ENCODE assay signal across 13 cellular contexts in genomic region chr4:69058410-69059059, GRCh38. TPM values are rescaled to one million over a fixed set of nuclear protein-coding genes. Genes with fewer than 3 reads are reported as not detected.
DNase-seq lines count a peak whose midpoint lies in the region; ATAC-seq and TF ChIP-seq lines count a peak whose summit lies in the region.
"Had no signal": no experiment of that assay in that cellular context is flagged by ENCODE, and none has a peak within 500 bp of the region (broad histone marks: within the 10 kb centered on the region; RNA-seq: fewer than 3 reads in every experiment).

No MANE protein-coding gene starts in this region.

- in situ Hi-C loops in transverse colon (cut with MboI; ENCODE audit: low pct_ligation_motif_present in 1 of 4, low pct_unique_long_range_greater_than_20kb in 1 of 4, low sequenced_read_pairs in 3 of 4): no loop called here

- H3K27me3 ChIP-seq in body of pancreas: no peaks in the 10 kb centered on the region
- no peaks in the 10 kb centered on the region for H3K27me3 ChIP-seq in right lobe of liver
- H3K27me3 ChIP-seq in transverse colon: no peaks in the 10 kb centered on the region

- TF ChIP-seq EP300 in transverse colon (IDR thresholded peaks at IDR 0.05; ENCODE audit: low read depth): no peak

- H3K4me3 ChIP-seq in body of pancreas: no peak overlapping the region
- peak overlapping the region; percentile 29 to 48 (median 46) for H3K4me3 ChIP-seq in right lobe of liver
- H3K4me3 ChIP-seq in transverse colon: no peak overlapping the region
- H3K4me3 ChIP-seq: lung had no signal

- DNase-seq in body of pancreas: no peak
- DNase-seq in right lobe of liver: peak; percentile 34 to 77 (median 73)
- no peak for DNase-seq in transverse colon
- DNase-seq in NCI-H1048 (lab: John Stamatoyannopoulos, UW): no peak
- no peak for DNase-seq in NCI-H524 treated with DMSO at 0.1 percent for 48 hours (lab: John Stamatoyannopoulos, UW)
- no peak for DNase-seq in T1000 (lab: John Stamatoyannopoulos, UW)
- DNase-seq in midbrain (lab: John Stamatoyannopoulos, UW): no peak
- DNase-seq: activated B cell treated with CpG ODN at 0.5 μM for 24 hours; CD4-positive, alpha-beta memory T cell had no signal

- TF ChIP-seq POLR2A in body of pancreas (IDR thresholded peaks at IDR 0.05): no peak
- TF ChIP-seq POLR2A in right lobe of liver (IDR thresholded peaks at IDR 0.05): no peak
- no peak for TF ChIP-seq POLR2A in transverse colon (IDR thresholded peaks at IDR 0.05)

- H3K27ac ChIP-seq in body of pancreas (peak overlapping the region; percentile 73 to 89 (median 78)), right lobe of liver (peak overlapping the region; percentile 73 to 91 (median 85)), transverse colon (peak overlapping the region; percentile 36 to 76 (median 56))

- H3K9me3 ChIP-seq in body of pancreas: no peaks in the 10 kb centered on the region
- no peaks in the 10 kb centered on the region for H3K9me3 ChIP-seq in right lobe of liver
- H3K9me3 ChIP-seq in transverse colon: no peaks in the 10 kb centered on the region

- no peak for TF ChIP-seq CTCF in body of pancreas (IDR thresholded peaks at IDR 0.05)
- no peak for TF ChIP-seq CTCF in right lobe of liver (IDR thresholded peaks at IDR 0.05)
- no peak for TF ChIP-seq CTCF in transverse colon (IDR thresholded peaks at IDR 0.05)

- intact Hi-C loops in body of pancreas (cut with DNase I) (no loop called here), right lobe of liver (cut with DNase I) (no loop called here), transverse colon (cut with DNase I; ENCODE audit: low total_unique reads) (no loop called here)

- H3K36me3 ChIP-seq in body of pancreas (replicated peaks in 1 of 2; ENCODE audit: insufficient read depth in 1 of 2, low read depth in 2 of 2): no peaks in the 10 kb centered on the region
- H3K36me3 ChIP-seq in right lobe of liver: no peaks in the 10 kb centered on the region
- no peaks in the 10 kb centered on the region for H3K36me3 ChIP-seq in transverse colon

- ATAC-seq in GM21390 (IDR thresholded peaks at IDR 0.05; ENCODE audit: unreplicated experiment) (peak; percentile 5), body of pancreas (peak; percentile 8), right lobe of liver (peak; percentile 40 to 75 (median 58))
- ATAC-seq: HCT116 had no signal

- WGBS in body of pancreas, 2 donors: 47% methylated on average over 6 of the region's 6 CpGs
- WGBS in right lobe of liver (ENCODE audit: insufficient coverage, low coverage, low lambda C conversion rate, missing lambda C conversion rate): 33% methylated on average over 6 of the region's 6 CpGs
- 54 to 58% methylated on average over 6 of the region's 6 CpGs for WGBS in transverse colon (ENCODE audit: low coverage in 1 of 2), 2 donors

- H3K4me1 ChIP-seq in body of pancreas (peaks cover 44% of the 10 kb centered on the region), right lobe of liver (peaks cover 0 to 29% (median 6%) of the 10 kb centered on the region in 4 donors), transverse colon (peaks cover 0 to 20% (median 9%) of the 10 kb centered on the region in 4 donors)

RNA-seq across cellular contexts. Expression of gene UGT2B7, which starts 37.7 kb away (rescaled TPM):
- total RNA-seq in body of pancreas (1 to 10 TPM in 1 of 2 donors, not detected in 1; 7.3 TPM), right lobe of liver (100 to 1,000 TPM in 4 of 6 experiments, 10 to 100 TPM in 2; 88.5 to 377 (median 241) TPM), transverse colon (1 to 10 TPM in 3 of 4 donors, not detected in 1; 2.4 to 8.7 (median 5.6) TPM)
- total RNA-seq: activated B cell treated with CpG ODN at 0.5 μM for 24 hours; CD4-positive, alpha-beta memory T cell; subcutaneous adipose tissue had no signal

Comparison
In these comparisons a context has a peak if more than half of its experiments do, and no peak if none do; other contexts are left out.
1. ATAC-seq: peak in every context shown above with its lines; median percentile 58 in right lobe of liver; 8 in body of pancreas; 5 in GM21390.
2. DNase-seq: peak in right lobe of liver (3 of 3); none in body of pancreas (0 of 4), transverse colon (single experiment), NCI-H1048 (single experiment), NCI-H524 treated with DMSO at 0.1 percent for 48 hours (single experiment), T1000 (single experiment) and midbrain (single experiment).
3. H3K4me3 ChIP-seq: peak in right lobe of liver (3 of 3); none in body of pancreas (0 of 2) and transverse colon (0 of 4).
4. RNA of gene UGT2B7, which starts 37.7 kb away (total RNA-seq): 88.5 to 377 TPM in right lobe of liver; 7.3 TPM in body of pancreas and 2.4 to 8.7 TPM in transverse colon; every median in the first group is over 4 times any median in the second.
5. Peak in every context shown above with its lines, with median percentiles within 50 percentile points of each other: H3K27ac ChIP-seq.